In genomic region chr9:4781408-4781807, GRCh38 we compare ENCODE assay signal across 19 cellular contexts.
"Had no signal": no experiment of that assay in that cellular context is flagged by ENCODE, and none has a peak within 500 bp of the region (broad histone marks: within the 10 kb centered on the region; RNA-seq: fewer than 3 reads in every experiment).

No MANE protein-coding gene starts in this region.

- DNase-seq: activated CD8-positive, alpha-beta memory T cell treated with anti-CD3 and anti-CD28 coated beads, Interleukin-2, amount 50 U/mL, for 48 hours; activated naive CD4-positive, alpha-beta T cell; activated T-cell treated with anti-CD3 and anti-CD28 coated beads, Interleukin-2, amount 50 U/mL, for 4 hours; adrenal gland; brain microvascular endothelial cell; caudate nucleus; effector memory CD8-positive, alpha-beta T cell; left lung; naive thymus-derived CD4-positive, alpha-beta T cell; retina; stimulated activated CD4-positive, alpha-beta T cell treated with anti-CD3 and anti-CD28 coated beads, Interleukin-4, amount 100 ng/mL, for 24 hours; stimulated activated naive CD4-positive, alpha-beta T cell treated with Interleukin-2 at 50 U/mL for 16 hours had no signal

- H3K4me1 ChIP-seq: adrenal gland, ascending aorta, esophagus muscularis mucosa, left lung, neural progenitor cell, vagina had no signal

- ATAC-seq: activated T-cell treated with anti-CD3 and anti-CD28 coated beads, Interleukin-2, amount 50 U/mL, for 4 hours; effector memory CD8-positive, alpha-beta T cell; naive thymus-derived CD4-positive, alpha-beta T cell; WTC11 had no signal

- H3K36me3 ChIP-seq: adrenal gland, ascending aorta, brain microvascular endothelial cell, esophagus muscularis mucosa, left lung, neural progenitor cell, thoracic aorta, vagina had no signal

- H3K4me3 ChIP-seq: adrenal gland, ascending aorta, esophagus muscularis mucosa, left lung, lung, neural progenitor cell, thoracic aorta, vagina had no signal

- H3K9me3 ChIP-seq: adrenal gland, ascending aorta, esophagus muscularis mucosa, left lung, thoracic aorta, vagina had no signal

- H3K27ac ChIP-seq: adrenal gland, ascending aorta, brain microvascular endothelial cell, esophagus muscularis mucosa, left lung, neural progenitor cell, thoracic aorta, vagina had no signal

- H3K27me3 ChIP-seq: adrenal gland, ascending aorta, brain microvascular endothelial cell, left lung, neural progenitor cell, vagina had no signal
